ENCODE assay signal across 11 cellular contexts in genomic region chr6:30573113-30573512, GRCh38. TPM values are rescaled to one million over a fixed set of nuclear protein-coding genes. Genes with fewer than 3 reads are reported as not detected.
A peak's percentile ranks its signal among the peaks of the same experiment; 100 is the strongest.
DNase-seq lines count a peak whose midpoint lies in the region; ATAC-seq and TF ChIP-seq lines count a peak whose summit lies in the region.
"Had no signal": no experiment of that assay in that cellular context is flagged by ENCODE, and none has a peak within 500 bp of the region (broad histone marks: within the 10 kb centered on the region; RNA-seq: fewer than 3 reads in every experiment).

No MANE protein-coding gene starts in this region.

- H3K4me3 ChIP-seq in CD8-positive, alpha-beta T cell (ENCODE audit: low read depth, low read length) = no peak overlapping the region
- no peak overlapping the region for H3K4me3 ChIP-seq in KMS-11 (IDR thresholded peaks at IDR 0.05; ENCODE audit: insufficient read depth, low read depth, low read length)
- peak overlapping the region; percentile 94 for H3K4me3 ChIP-seq in adipocyte (ENCODE audit: low read length)
- peak overlapping the region in 1 of 8 donors; percentile 94 for H3K4me3 ChIP-seq in spleen
- H3K4me3 ChIP-seq in BE2C (ENCODE audit: low read depth, low read length) = no peak overlapping the region
- H3K4me3 ChIP-seq in thyroid gland (replicated peaks in 1 of 3) = no peak overlapping the region

- intact Hi-C loops in CD8-positive, alpha-beta T cell (cut with DNase I, micrococcal nuclease) = loop anchor here in 1 of 2 experiments (5.0 kb wide), 1 partner anchor 109 kb away; no protein-coding TSS in a partner anchor
- intact Hi-C loops in spleen (cut with DNase I; ENCODE audit: low total_unique reads) (no loop called here), thyroid gland (cut with DNase I) (no loop called here)

- H3K4me1 Mint-ChIP-seq in CD8-positive, alpha-beta T cell (ENCODE audit: low read depth) = peaks cover 71% of the 10 kb centered on the region
- H3K4me1 Mint-ChIP-seq in natural killer cell treated with Interleukin-12 subunit alpha and Interleukin-12 subunit beta and Interleukin-15 and Interleukin-18, amount 100 ng/mL, for 72 hours (ENCODE audit: low read depth in 2 of 2) = peaks cover 58 to 62% of the 10 kb centered on the region in 2 donors

- ATAC-seq in CD8-positive, alpha-beta T cell = no peak
- ATAC-seq in natural killer cell treated with Interleukin-12 subunit alpha and Interleukin-12 subunit beta and Interleukin-15 and Interleukin-18, amount 100 ng/mL, for 72 hours = no peak
- ATAC-seq: activated CD4-positive, CD25-positive, alpha-beta regulatory T cell treated with anti-CD3 and anti-CD28 coated beads, Interleukin-2, amount 50 U/mL, for 24 hours had no signal

- no peaks in the 10 kb centered on the region for H3K27me3 Mint-ChIP-seq in CD8-positive, alpha-beta T cell (ENCODE audit: low read depth)
- no peaks in the 10 kb centered on the region for H3K27me3 Mint-ChIP-seq in natural killer cell treated with Interleukin-12 subunit alpha and Interleukin-12 subunit beta and Interleukin-15 and Interleukin-18, amount 100 ng/mL, for 72 hours

- no peaks in the 10 kb centered on the region for H3K9me3 ChIP-seq in CD8-positive, alpha-beta T cell (ENCODE audit: low read length)
- H3K9me3 ChIP-seq in adipocyte (ENCODE audit: control insufficient read depth, low read length) (no peaks in the 10 kb centered on the region), spleen (no peaks in the 10 kb centered on the region), BE2C (no peaks in the 10 kb centered on the region), thyroid gland (no peaks in the 10 kb centered on the region)

- TF ChIP-seq POLR2A in spleen (IDR thresholded peaks at IDR 0.05) = no peak
- TF ChIP-seq POLR2A in thyroid gland (IDR thresholded peaks at IDR 0.05) = no peak

- DNase-seq in CD8-positive, alpha-beta T cell = no peak
- DNase-seq in adipocyte (ENCODE audit: low read depth) (no peak), spleen (no peak), BE2C (no peak), RWPE1 (ENCODE audit: low spot score) (no peak), thyroid gland (no peak)
- DNase-seq in natural killer cell treated with Interleukin-12 subunit alpha and Interleukin-12 subunit beta and Interleukin-15 and Interleukin-18, amount 100 ng/mL, for 72 hours (ENCODE audit: low spot score) = no peak
- DNase-seq: SHP77; stimulated activated CD8-positive, alpha-beta memory T cell treated with anti-CD3 and anti-CD28 coated beads, Interleukin-4, amount 100 ng/mL, for 48 hours had no signal

- peak overlapping the region; percentile 50 for H3K27ac Mint-ChIP-seq in CD8-positive, alpha-beta T cell
- peak overlapping the region in 1 of 2 donors; percentile 1 for H3K27ac Mint-ChIP-seq in natural killer cell treated with Interleukin-12 subunit alpha and Interleukin-12 subunit beta and Interleukin-15 and Interleukin-18, amount 100 ng/mL, for 72 hours

- H3K27ac ChIP-seq in CD8-positive, alpha-beta T cell (ENCODE audit: low read depth, low read length) = no peak overlapping the region
- H3K27ac ChIP-seq in KMS-11 (no peak overlapping the region), spleen (no peak overlapping the region), RWPE1 (no peak overlapping the region), thyroid gland (no peak overlapping the region)

- CTCF ChIA-PET in CD8-positive, alpha-beta T cell (lab: Charles Lee) = interaction anchor here (1.0 to 1.1 kb wide), 4 partner anchors 32 to 91 kb away, joined by 3 to 4 read pairs (median 4); no protein-coding TSS in a partner anchor
- CTCF ChIA-PET in RWPE1 (lab: Yijun Ruan, JAX) = no interaction called here

- H3K9ac ChIP-seq in KMS-11 (no peak overlapping the region), adipocyte (ENCODE audit: low read length) (no peak overlapping the region)

- 0 out of 2 replicates have a peak, but pooled peaks cover 11% of the 10 kb centered on the region for H4K20me1 ChIP-seq in KMS-11 (ENCODE audit: insufficient read depth)

- no peaks in the 10 kb centered on the region for H3K9me3 Mint-ChIP-seq in CD8-positive, alpha-beta T cell
- H3K9me3 Mint-ChIP-seq in natural killer cell treated with Interleukin-12 subunit alpha and Interleukin-12 subunit beta and Interleukin-15 and Interleukin-18, amount 100 ng/mL, for 72 hours = no peaks in the 10 kb centered on the region

- peaks cover 49% of the 10 kb centered on the region for H3K79me2 ChIP-seq in KMS-11 (ENCODE audit: insufficient read depth, low read depth)

- H3K36me3 Mint-ChIP-seq in CD8-positive, alpha-beta T cell = peaks cover 52% of the 10 kb centered on the region
- peaks cover 32% of the 10 kb centered on the region for H3K36me3 Mint-ChIP-seq in natural killer cell treated with Interleukin-12 subunit alpha and Interleukin-12 subunit beta and Interleukin-15 and Interleukin-18, amount 100 ng/mL, for 72 hours

- whole genome bisulfite sequencing in spleen, 5 donors = 54 to 68% (median 62%) methylated on average over 4 of the region's 4 CpGs
- WGBS in thyroid gland, 2 donors = 53 to 55% methylated on average over 4 of the region's 4 CpGs

- peak overlapping the region; percentile 98 for H3K4me3 Mint-ChIP-seq in CD8-positive, alpha-beta T cell
- H3K4me3 Mint-ChIP-seq in natural killer cell treated with Interleukin-12 subunit alpha and Interleukin-12 subunit beta and Interleukin-15 and Interleukin-18, amount 100 ng/mL, for 72 hours = peak overlapping the region; percentile 98

- H3K36me3 ChIP-seq in CD8-positive, alpha-beta T cell (ENCODE audit: insufficient read depth, low read length) = peaks cover 13% of the 10 kb centered on the region
- H3K36me3 ChIP-seq in KMS-11 (ENCODE audit: insufficient read depth) (peaks cover 2% of the 10 kb centered on the region; the same call in 1 of the 2 replicates), adipocyte (ENCODE audit: control insufficient read depth, insufficient read depth, low read length, severe bottlenecking) (peaks cover 17% of the 10 kb centered on the region), spleen (peaks cover 6 to 41% (median 16%) of the 10 kb centered on the region in 6 donors), BE2C (peaks cover 23% of the 10 kb centered on the region), thyroid gland (peaks cover 9 to 15% of the 10 kb centered on the region in 2 donors)

- H3K4me1 ChIP-seq in CD8-positive, alpha-beta T cell (ENCODE audit: insufficient read depth, low read length) = peaks cover 54% of the 10 kb centered on the region
- peaks cover 31% of the 10 kb centered on the region for H3K4me1 ChIP-seq in KMS-11 (ENCODE audit: low read depth, poor library complexity, severe bottlenecking)
- peaks cover 27% of the 10 kb centered on the region for H3K4me1 ChIP-seq in adipocyte (ENCODE audit: control insufficient read depth, insufficient read depth, low read length)
- H3K4me1 ChIP-seq in spleen = peaks cover 28 to 68% (median 51%) of the 10 kb centered on the region in 6 donors
- H3K4me1 ChIP-seq in BE2C = no peaks in the 10 kb centered on the region
- peaks cover 14 to 16% of the 10 kb centered on the region in 2 donors for H3K4me1 ChIP-seq in thyroid gland

- peak overlapping the region; percentile 66; the same call in 1 of the 2 replicates for H3K4me2 ChIP-seq in KMS-11

- no peaks in the 10 kb centered on the region for H3K27me3 ChIP-seq in CD8-positive, alpha-beta T cell (ENCODE audit: insufficient read depth, low read length)
- H3K27me3 ChIP-seq in KMS-11 (ENCODE audit: insufficient read depth, low read depth) (no peaks in the 10 kb centered on the region; the same call in 1 of the 2 replicates), adipocyte (replicated peaks; ENCODE audit: control insufficient read depth, insufficient read depth, low read length) (no peaks in the 10 kb centered on the region), spleen (replicated peaks in 1 of 7) (no peaks in the 10 kb centered on the region), BE2C (no peaks in the 10 kb centered on the region), thyroid gland (no peaks in the 10 kb centered on the region)

- no peak for TF ChIP-seq CTCF in CD8-positive, alpha-beta T cell (IDR thresholded peaks at IDR 0.05)
- TF ChIP-seq CTCF in KMS-11 (conservative IDR thresholded peaks at IDR 0.05; ENCODE audit: low read depth, low read length) = no peak
- TF ChIP-seq CTCF in spleen (IDR thresholded peaks at IDR 0.05 in 8 of 11, conservative IDR thresholded peaks at IDR 0.05 in 3 of 11) = no peak
- no peak for TF ChIP-seq CTCF in BE2C (IDR thresholded peaks at IDR 0.05; ENCODE audit: low read depth, low read length)
- TF ChIP-seq CTCF in RWPE1 (conservative IDR thresholded peaks at IDR 0.05; ENCODE audit: low read depth) = no peak
- no peak for TF ChIP-seq CTCF in thyroid gland (IDR thresholded peaks at IDR 0.05)

- POLR2A ChIA-PET in CD8-positive, alpha-beta T cell (lab: Charles Lee) = no interaction called here
- POLR2A ChIA-PET in RWPE1 (lab: Yijun Ruan, JAX; ENCODE audit: low non-redundant PET) = no interaction called here

- H2AFZ ChIP-seq in KMS-11 (ENCODE audit: low read depth) = no peak overlapping the region

RNA-seq across cellular contexts. Expression of gene ABCF1, which starts 1.9 kb away (rescaled TPM):
- total RNA-seq in CD8-positive, alpha-beta T cell = 100 to 1,000 TPM; 121 to 130 TPM
- 100 to 1,000 TPM in 1 of 2 donors, 10 to 100 TPM in 1; 94.8 to 122 TPM for total RNA-seq in natural killer cell treated with Interleukin-12 subunit alpha and Interleukin-12 subunit beta and Interleukin-15 and Interleukin-18, amount 100 ng/mL, for 72 hours
- total RNA-seq in spleen = 10 to 100 TPM; 30.7 to 53.5 (median 34.5) TPM
- 10 to 100 TPM; 12.8 to 27.7 (median 14.5) TPM for polyA plus RNA-seq in spleen
- 127 TPM for polyA plus RNA-seq in BE2C (2012; ENCODE audit: insufficient read depth, insufficient read length, low read depth)
- 10 to 100 TPM; 41.4 to 47.1 (median 43.5) TPM for total RNA-seq in thyroid gland

RNA-seq across cellular contexts. Expression of gene PRR3, which starts 16.0 kb away (rescaled TPM):
- total RNA-seq in CD8-positive, alpha-beta T cell = 10 to 100 TPM; 11.3 to 13.3 TPM
- 10 to 100 TPM; 13.0 to 23.8 TPM for total RNA-seq in natural killer cell treated with Interleukin-12 subunit alpha and Interleukin-12 subunit beta and Interleukin-15 and Interleukin-18, amount 100 ng/mL, for 72 hours
- total RNA-seq in spleen (10 to 100 TPM in 6 of 7 donors, 1 to 10 TPM in 1; 8.1 to 19.6 (median 12.9) TPM), thyroid gland (10 to 100 TPM in 2 of 4 donors, 1 to 10 TPM in 2; 7.4 to 18.0 (median 12.2) TPM)
- polyA plus RNA-seq in spleen = 10 to 100 TPM; 11.5 to 15.6 (median 12.9) TPM
- polyA plus RNA-seq in BE2C (2012; ENCODE audit: insufficient read depth, insufficient read length, low read depth) = 76.1 TPM

RNA-seq across cellular contexts. Expression of gene GNL1, which starts 16.8 kb away (rescaled TPM):
- 100 to 1,000 TPM; 148 to 159 TPM for total RNA-seq in CD8-positive, alpha-beta T cell
- 10 to 100 TPM; 59.8 to 70.5 TPM for total RNA-seq in natural killer cell treated with Interleukin-12 subunit alpha and Interleukin-12 subunit beta and Interleukin-15 and Interleukin-18, amount 100 ng/mL, for 72 hours
- 10 to 100 TPM; 28.0 to 84.6 (median 56.7) TPM for total RNA-seq in spleen
- polyA plus RNA-seq in spleen = 10 to 100 TPM; 40.3 to 55.6 (median 45.6) TPM
- 92.0 TPM for polyA plus RNA-seq in BE2C (2012; ENCODE audit: insufficient read depth, insufficient read length, low read depth)
- total RNA-seq in thyroid gland = 10 to 100 TPM; 33.9 to 77.7 (median 37.7) TPM

RNA-seq across cellular contexts. Expression of gene PPP1R10, which starts 43.9 kb away (rescaled TPM):
- total RNA-seq in CD8-positive, alpha-beta T cell = 10 to 100 TPM; 85.5 to 95.4 TPM
- total RNA-seq in natural killer cell treated with Interleukin-12 subunit alpha and Interleukin-12 subunit beta and Interleukin-15 and Interleukin-18, amount 100 ng/mL, for 72 hours = 100 to 1,000 TPM in 1 of 2 donors, 10 to 100 TPM in 1; 97.9 to 119 TPM
- total RNA-seq in spleen (10 to 100 TPM; 53.5 to 86.2 (median 75.9) TPM), thyroid gland (10 to 100 TPM; 49.1 to 72.2 (median 57.0) TPM)
- 10 to 100 TPM; 13.5 to 24.6 (median 13.6) TPM for polyA plus RNA-seq in spleen
- 81.1 TPM for polyA plus RNA-seq in BE2C (2012; ENCODE audit: insufficient read depth, insufficient read length, low read depth)

RNA-seq across cellular contexts. Expression of gene MRPS18B, which starts 44.5 kb away (rescaled TPM):
- 10 to 100 TPM; 13.5 to 16.4 TPM for total RNA-seq in CD8-positive, alpha-beta T cell
- 10 to 100 TPM; 43.9 to 58.4 TPM for total RNA-seq in natural killer cell treated with Interleukin-12 subunit alpha and Interleukin-12 subunit beta and Interleukin-15 and Interleukin-18, amount 100 ng/mL, for 72 hours
- total RNA-seq in spleen (10 to 100 TPM; 41.2 to 63.4 (median 45.3) TPM), thyroid gland (10 to 100 TPM; 47.0 to 82.5 (median 64.6) TPM)
- polyA plus RNA-seq in spleen = 10 to 100 TPM; 48.8 to 74.0 (median 73.0) TPM
- 158 TPM for polyA plus RNA-seq in BE2C (2012; ENCODE audit: insufficient read depth, insufficient read length, low read depth)
